19 cellular contexts compared by ENCODE assay signal in the genomic region with DNA sequence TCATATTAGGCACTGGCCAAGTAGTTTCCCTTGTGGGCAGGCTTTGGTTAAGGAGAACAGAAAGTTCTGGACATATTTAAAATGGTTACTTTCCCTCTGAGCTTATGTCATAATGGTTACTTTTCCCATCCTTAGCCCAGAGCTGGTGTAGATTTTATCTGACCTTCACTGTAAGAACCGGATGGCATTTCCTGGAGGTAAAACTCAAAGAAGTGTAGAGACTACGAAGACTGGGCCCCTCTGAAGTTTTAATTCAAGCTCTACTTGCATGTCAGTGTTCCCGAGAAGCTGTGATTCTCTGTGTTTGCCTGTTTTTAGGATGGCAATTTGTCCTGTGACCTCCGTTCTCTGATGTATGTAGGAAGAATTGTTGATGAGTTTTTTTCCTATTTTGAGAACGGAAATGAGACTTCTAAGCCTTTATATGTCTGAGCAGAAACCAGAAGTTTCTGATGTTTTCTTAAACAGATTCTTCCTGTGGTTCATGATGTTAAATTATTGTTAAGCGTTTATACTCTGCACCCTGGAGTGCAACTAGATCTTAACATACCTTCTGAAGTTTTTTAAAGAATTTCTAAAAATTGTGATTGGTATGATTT.
DNase-seq lines count a peak whose midpoint lies in the region; ATAC-seq, FAIRE-seq and TF ChIP-seq lines count a peak whose summit lies in the region.
"Had no signal": no experiment of that assay in that cellular context is flagged by ENCODE, and none has a peak within 500 bp of the region (broad histone marks: within the 10 kb centered on the region; RNA-seq: fewer than 3 reads in every experiment).

No MANE protein-coding gene starts in this region.

- DNase-seq in mammary epithelial cell (no peak), breast epithelium (ENCODE audit: low spot score in 2 of 2) (no peak), T-helper 17 cell (no peak), H1 (ENCODE audit: low read depth in 1 of 2, low spot score in 2 of 2) (no peak), upper lobe of right lung (no peak), kidney glomerular epithelial cell (lab: John Stamatoyannopoulos, UW) (no peak), heart left ventricle (no peak), coronary artery (ENCODE audit: low spot score) (no peak)
- DNase-seq: head of caudate nucleus; midbrain; NCI-H187 treated with DMSO at 0.1 percent for 48 hours; NCI-H446 treated with DMSO at 0.1 percent for 48 hours; occipital lobe; stimulated activated CD4-positive, alpha-beta T cell treated with anti-CD3 and anti-CD28 coated beads, Interleukin-2, amount 100 ng/mL, for 24 hours had no signal

- CTCF ChIA-PET in mammary epithelial cell (lab: Charles Lee; ENCODE audit: low non-redundant PET) (interaction anchor here (0.5 kb wide), 1 partner anchor 11 kb away, joined by 3 read pairs; no protein-coding TSS in a partner anchor), H1 (lab: Charles Lee; ENCODE audit: partially characterized antibody) (no interaction called here)

- in situ Hi-C loops in mammary epithelial cell (cut with MboI; ENCODE audit: low sequenced_read_pairs in 2 of 2): no loop called here

- H3K23me2 ChIP-seq in H1 (ENCODE audit: low read depth, low read length): no peaks in the 10 kb centered on the region

- no peak overlapping the region for H3K23ac ChIP-seq in H1 (ENCODE audit: insufficient read length)

- H3K4me1 Mint-ChIP-seq in T-helper 17 cell: peaks cover 12% of the 10 kb centered on the region
- H3K4me1 Mint-ChIP-seq: brain had no signal

- H3K56ac ChIP-seq in H1 (replicated peaks; ENCODE audit: insufficient read length, low read depth, low read length): no peak overlapping the region

- no peaks in the 10 kb centered on the region for H3K9me3 ChIP-seq in mammary epithelial cell (replicated peaks; ENCODE audit: insufficient read depth, low read length)
- H3K9me3 ChIP-seq in breast epithelium: no peaks in the 10 kb centered on the region
- H3K9me3 ChIP-seq in T-helper 17 cell (ENCODE audit: control insufficient read depth, low read length, poor library complexity, severe bottlenecking): no peaks in the 10 kb centered on the region
- no peaks in the 10 kb centered on the region for H3K9me3 ChIP-seq in H1 (ENCODE audit: insufficient read depth in 2 of 2, low read depth in 1 of 2, low read length in 1 of 2)
- H3K9me3 ChIP-seq in upper lobe of right lung: no peaks in the 10 kb centered on the region
- H3K9me3 ChIP-seq in heart left ventricle: no peaks in the 10 kb centered on the region
- H3K9me3 ChIP-seq: suprapubic skin had no signal

- dilution Hi-C loops in mammary epithelial cell (cut with HindIII; ENCODE audit: low sequenced_read_pairs): no loop called here

- H2AFZ ChIP-seq in mammary epithelial cell (ENCODE audit: low read depth, low read length): peak overlapping the region; percentile 33
- H2AFZ ChIP-seq in H1 (ENCODE audit: low read length): no peak overlapping the region

- no peak overlapping the region for H2BK20ac ChIP-seq in H1 (ENCODE audit: low read length)

- no peak for TF ChIP-seq RAD21 in H1 (IDR thresholded peaks at IDR 0.05 in 1 of 2, conservative IDR thresholded peaks at IDR 0.05 in 1 of 2; ENCODE audit: low read depth in 2 of 2, low read length in 2 of 2)

- TF ChIP-seq POLR2A in breast epithelium (IDR thresholded peaks at IDR 0.05) (no peak), H1 (IDR thresholded peaks at IDR 0.05; ENCODE audit: control extremely low read depth in 1 of 2, low read depth in 2 of 2, low read length in 2 of 2) (no peak), heart left ventricle (IDR thresholded peaks at IDR 0.05) (no peak)

- H2BK12ac ChIP-seq in H1 (ENCODE audit: low read depth, low read length): no peak overlapping the region

- no peak overlapping the region for H2BK120ac ChIP-seq in H1 (replicated peaks; ENCODE audit: low read depth, low read length)

- no peak overlapping the region for H3K18ac ChIP-seq in H1 (ENCODE audit: extremely low read depth, low read length)

- no peak for TF ChIP-seq EP300 in H1 (IDR thresholded peaks at IDR 0.05; ENCODE audit: borderline replicate concordance in 1 of 2, low read depth in 2 of 2, low read length in 2 of 2)

- H3K4ac ChIP-seq in H1 (replicated peaks; ENCODE audit: insufficient read length, low read depth, low read length): no peak overlapping the region

- no peak overlapping the region for H3K4me2 ChIP-seq in mammary epithelial cell (ENCODE audit: insufficient read depth, low read depth, low read length)
- H3K4me2 ChIP-seq in H1 (ENCODE audit: insufficient read depth in 1 of 2, low read depth in 2 of 2, low read length in 2 of 2): no peak overlapping the region

- H4K5ac ChIP-seq in H1 (ENCODE audit: insufficient read length, low read depth, low read length): no peak overlapping the region

- ATAC-seq in T-helper 17 cell: no peak
- no peak for ATAC-seq in upper lobe of right lung
- ATAC-seq in heart left ventricle: no peak
- ATAC-seq: sciatic nerve had no signal

- H3K27me3 Mint-ChIP-seq in T-helper 17 cell: no peaks in the 10 kb centered on the region
- H3K27me3 Mint-ChIP-seq: brain had no signal

- H3K14ac ChIP-seq in H1 (ENCODE audit: insufficient read length): peak overlapping the region; percentile 23

- FAIRE-seq in H1 (lab: Jason Lieb, UNC): no peak
- FAIRE-seq: keratinocyte had no signal

- H3K27ac Mint-ChIP-seq in T-helper 17 cell: peak overlapping the region; percentile 56
- H3K27ac Mint-ChIP-seq: activated T-helper 2 cell treated with anti-CD3 and anti-CD28 coated beads, Interferon-gamma antibody, Interleukin-2, Interleukin-4, amounts not matched to agents 10 μg/mL and 5 μg/mL and 100 μg/mL, durations not matched to agents 14 hours and 24 hours and 36 hours; brain had no signal

- H3K27ac ChIP-seq in mammary epithelial cell (ENCODE audit: insufficient read depth, low read depth, low read length) (no peak overlapping the region), breast epithelium (no peak overlapping the region), H1 (ENCODE audit: low read depth, low read length) (no peak overlapping the region), upper lobe of right lung (peak overlapping the region; percentile 12), heart left ventricle (no peak overlapping the region), coronary artery (no peak overlapping the region)
- H3K27ac ChIP-seq: suprapubic skin had no signal

- no peak overlapping the region for H3K4me3 ChIP-seq in mammary epithelial cell (replicated peaks in 1 of 3; ENCODE audit: insufficient read depth in 1 of 3, low read depth in 2 of 3, low read length in 3 of 3)
- no peak overlapping the region for H3K4me3 ChIP-seq in breast epithelium
- no peak overlapping the region for H3K4me3 ChIP-seq in H1 (ENCODE audit: extremely low read depth in 1 of 4, insufficient read depth in 2 of 4, low read depth in 3 of 4, low read length in 4 of 4)
- no peak overlapping the region for H3K4me3 ChIP-seq in upper lobe of right lung
- no peak overlapping the region for H3K4me3 ChIP-seq in heart left ventricle
- H3K4me3 ChIP-seq in coronary artery: no peak overlapping the region
- H3K4me3 ChIP-seq: suprapubic skin had no signal

- H3K79me1 ChIP-seq in H1 (ENCODE audit: low read depth, low read length): no peaks in the 10 kb centered on the region

- intact Hi-C loops in mammary epithelial cell (cut with micrococcal nuclease) (no loop called here), breast epithelium (cut with DNase I; ENCODE audit: low total_unique reads) (no loop called here), upper lobe of right lung (cut with DNase I) (no loop called here), heart left ventricle (cut with DNase I) (no loop called here)

- no peak for TF ChIP-seq CTCF in mammary epithelial cell (conservative IDR thresholded peaks at IDR 0.05 in 1 of 2, IDR thresholded peaks at IDR 0.05 in 1 of 2; ENCODE audit: extremely low read depth in 1 of 2, insufficient read depth in 1 of 2, low read depth in 1 of 2, low read length in 2 of 2)
- TF ChIP-seq CTCF in breast epithelium (IDR thresholded peaks at IDR 0.05): no peak
- no peak for TF ChIP-seq CTCF in H1 (IDR thresholded peaks at IDR 0.05; ENCODE audit: control extremely low read depth in 1 of 3, insufficient read depth in 1 of 3, low read depth in 1 of 3, low read length in 3 of 3)
- TF ChIP-seq CTCF in upper lobe of right lung (IDR thresholded peaks at IDR 0.05): no peak
- TF ChIP-seq CTCF in heart left ventricle (IDR thresholded peaks at IDR 0.05): no peak
- TF ChIP-seq CTCF in coronary artery (IDR thresholded peaks at IDR 0.05): no peak

- H3K79me2 ChIP-seq in mammary epithelial cell (ENCODE audit: insufficient read depth, low read length) (no peaks in the 10 kb centered on the region), H1 (ENCODE audit: control insufficient read depth in 1 of 2, insufficient read depth in 2 of 2, low read length in 2 of 2) (no peaks in the 10 kb centered on the region)

- H3K27me3 ChIP-seq in mammary epithelial cell (ENCODE audit: insufficient read depth, low read length) (peaks cover 4% of the 10 kb centered on the region), breast epithelium (no peaks in the 10 kb centered on the region), H1 (replicated peaks in 1 of 4; ENCODE audit: control insufficient read depth in 3 of 4, extremely low read depth in 1 of 4, insufficient read depth in 3 of 4, low read length in 3 of 4) (no peaks in the 10 kb centered on the region), upper lobe of right lung (no peaks in the 10 kb centered on the region), heart left ventricle (no peaks in the 10 kb centered on the region)
- H3K27me3 ChIP-seq: suprapubic skin had no signal

- H3K9ac ChIP-seq in mammary epithelial cell (ENCODE audit: insufficient read depth, low read length): no peak overlapping the region
- no peak overlapping the region for H3K9ac ChIP-seq in H1 (replicated peaks in 1 of 4; ENCODE audit: extremely low read depth in 1 of 4, low read depth in 3 of 4, low read length in 3 of 4)

- no peak overlapping the region for H4K91ac ChIP-seq in H1 (replicated peaks; ENCODE audit: insufficient read length, low read length)

- POLR2A ChIA-PET in H1 (lab: Charles Lee; ENCODE audit: partially characterized antibody): no interaction called here

- H3K36me3 Mint-ChIP-seq in T-helper 17 cell (ENCODE audit: low read depth): no peaks in the 10 kb centered on the region

- H2BK15ac ChIP-seq in H1 (ENCODE audit: low read length): no peak overlapping the region

- H4K20me1 ChIP-seq in mammary epithelial cell (ENCODE audit: insufficient read depth, low read length) (no peaks in the 10 kb centered on the region), H1 (replicated peaks in 1 of 2; ENCODE audit: control insufficient read depth in 1 of 2, insufficient read depth in 2 of 2, low read length in 2 of 2) (no peaks in the 10 kb centered on the region)

- no peak overlapping the region for H2AK5ac ChIP-seq in H1 (ENCODE audit: low read depth, low read length)

- no peaks in the 10 kb centered on the region for H3K36me3 ChIP-seq in mammary epithelial cell (ENCODE audit: insufficient read depth, low read length)
- H3K36me3 ChIP-seq in breast epithelium: no peaks in the 10 kb centered on the region
- H3K36me3 ChIP-seq in H1 (ENCODE audit: control insufficient read depth in 2 of 4, insufficient read depth in 4 of 4, low read length in 3 of 4): no peaks in the 10 kb centered on the region
- no peaks in the 10 kb centered on the region for H3K36me3 ChIP-seq in upper lobe of right lung
- H3K36me3 ChIP-seq in heart left ventricle: no peaks in the 10 kb centered on the region
- H3K36me3 ChIP-seq: suprapubic skin had no signal

- 63% methylated on average over 6 of the region's 6 CpGs for WGBS in mammary epithelial cell (ENCODE audit: low coverage, missing lambda C conversion rate)
- WGBS in H1 (ENCODE audit: extremely low coverage in 1 of 2, insufficient coverage in 1 of 2, insufficient read length in 1 of 2, insufficient replicate concordance in 2 of 2, low coverage in 1 of 2, low lambda C conversion rate in 2 of 2, missing lambda C conversion rate in 1 of 2), 2 experiments: 88% methylated on average over 6 of the region's 6 CpGs; no CpG with 5 or more reads in 1 of the 2 experiments
- WGBS in heart left ventricle, 4 donors: 55 to 66% (median 64%) methylated on average over 6 of the region's 6 CpGs

- H3K4me3 Mint-ChIP-seq in T-helper 17 cell: peak overlapping the region; percentile 66
- H3K4me3 Mint-ChIP-seq: brain had no signal

- H2BK5ac ChIP-seq in H1 (ENCODE audit: low read depth, low read length): no peak overlapping the region

- BruUV-seq in mammary epithelial cell (replicated peaks; lab: Mats Ljungman, UMichigan): no TSS peak

- H3K4me1 ChIP-seq in mammary epithelial cell (ENCODE audit: insufficient read depth, low read length) (no peaks in the 10 kb centered on the region), breast epithelium (no peaks in the 10 kb centered on the region), H1 (replicated peaks in 1 of 4; ENCODE audit: control insufficient read depth in 3 of 4, insufficient read depth in 4 of 4, low read length in 3 of 4) (no peaks in the 10 kb centered on the region), upper lobe of right lung (no peaks in the 10 kb centered on the region), heart left ventricle (no peaks in the 10 kb centered on the region)
- H3K4me1 ChIP-seq: suprapubic skin had no signal

- no peak overlapping the region for H4K8ac ChIP-seq in H1 (ENCODE audit: extremely low read depth, insufficient read depth, low read length)
